ENCODE assay signal across 1 cellular context in the genomic region with DNA sequence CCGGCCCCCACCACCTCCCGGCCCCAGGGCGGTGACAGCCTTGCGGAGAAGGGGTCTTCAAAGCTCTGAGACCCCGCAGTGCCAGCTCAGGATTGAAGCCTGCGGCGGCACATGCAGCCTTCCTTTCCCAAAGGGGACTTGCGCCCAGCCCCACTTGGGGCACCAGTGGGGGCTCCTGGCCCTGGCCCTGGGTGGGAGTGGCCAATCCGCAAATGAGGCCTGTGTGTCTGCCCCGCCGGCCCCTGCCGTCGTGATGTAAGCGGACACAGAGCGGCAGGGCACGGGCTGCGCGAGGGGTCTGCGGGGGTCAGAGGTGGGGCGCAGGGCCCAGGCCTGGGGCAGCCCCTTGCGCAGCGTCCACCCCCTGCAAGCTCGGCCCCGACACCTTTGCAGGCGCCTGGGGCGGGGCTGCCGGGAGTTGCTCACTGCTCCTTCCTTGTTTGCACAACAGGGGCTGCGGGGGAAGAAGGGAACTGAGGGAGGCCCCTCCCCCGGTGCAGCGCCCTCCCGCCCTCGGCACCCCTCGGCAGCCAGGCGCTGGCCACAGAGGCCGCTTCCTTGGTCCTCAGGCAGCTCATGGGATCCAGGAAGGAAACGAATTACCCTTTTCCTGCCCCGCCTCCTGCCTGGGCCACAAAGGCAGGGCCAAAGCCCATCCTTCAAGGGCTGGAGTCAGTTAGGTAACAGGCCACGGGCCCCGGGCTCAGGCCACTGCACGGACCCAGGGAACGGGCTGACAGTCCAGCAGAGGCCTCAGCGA.
TF ChIP-seq lines count a peak whose summit lies in the region.

No MANE protein-coding gene starts in this region.

TF ChIP-seq in HepG2, 621 proteins besides CTCF, POLR2A, EP300 and RAD21 (continued from another document and continues in another):
- TF ChIP-seq, protein P1, sequence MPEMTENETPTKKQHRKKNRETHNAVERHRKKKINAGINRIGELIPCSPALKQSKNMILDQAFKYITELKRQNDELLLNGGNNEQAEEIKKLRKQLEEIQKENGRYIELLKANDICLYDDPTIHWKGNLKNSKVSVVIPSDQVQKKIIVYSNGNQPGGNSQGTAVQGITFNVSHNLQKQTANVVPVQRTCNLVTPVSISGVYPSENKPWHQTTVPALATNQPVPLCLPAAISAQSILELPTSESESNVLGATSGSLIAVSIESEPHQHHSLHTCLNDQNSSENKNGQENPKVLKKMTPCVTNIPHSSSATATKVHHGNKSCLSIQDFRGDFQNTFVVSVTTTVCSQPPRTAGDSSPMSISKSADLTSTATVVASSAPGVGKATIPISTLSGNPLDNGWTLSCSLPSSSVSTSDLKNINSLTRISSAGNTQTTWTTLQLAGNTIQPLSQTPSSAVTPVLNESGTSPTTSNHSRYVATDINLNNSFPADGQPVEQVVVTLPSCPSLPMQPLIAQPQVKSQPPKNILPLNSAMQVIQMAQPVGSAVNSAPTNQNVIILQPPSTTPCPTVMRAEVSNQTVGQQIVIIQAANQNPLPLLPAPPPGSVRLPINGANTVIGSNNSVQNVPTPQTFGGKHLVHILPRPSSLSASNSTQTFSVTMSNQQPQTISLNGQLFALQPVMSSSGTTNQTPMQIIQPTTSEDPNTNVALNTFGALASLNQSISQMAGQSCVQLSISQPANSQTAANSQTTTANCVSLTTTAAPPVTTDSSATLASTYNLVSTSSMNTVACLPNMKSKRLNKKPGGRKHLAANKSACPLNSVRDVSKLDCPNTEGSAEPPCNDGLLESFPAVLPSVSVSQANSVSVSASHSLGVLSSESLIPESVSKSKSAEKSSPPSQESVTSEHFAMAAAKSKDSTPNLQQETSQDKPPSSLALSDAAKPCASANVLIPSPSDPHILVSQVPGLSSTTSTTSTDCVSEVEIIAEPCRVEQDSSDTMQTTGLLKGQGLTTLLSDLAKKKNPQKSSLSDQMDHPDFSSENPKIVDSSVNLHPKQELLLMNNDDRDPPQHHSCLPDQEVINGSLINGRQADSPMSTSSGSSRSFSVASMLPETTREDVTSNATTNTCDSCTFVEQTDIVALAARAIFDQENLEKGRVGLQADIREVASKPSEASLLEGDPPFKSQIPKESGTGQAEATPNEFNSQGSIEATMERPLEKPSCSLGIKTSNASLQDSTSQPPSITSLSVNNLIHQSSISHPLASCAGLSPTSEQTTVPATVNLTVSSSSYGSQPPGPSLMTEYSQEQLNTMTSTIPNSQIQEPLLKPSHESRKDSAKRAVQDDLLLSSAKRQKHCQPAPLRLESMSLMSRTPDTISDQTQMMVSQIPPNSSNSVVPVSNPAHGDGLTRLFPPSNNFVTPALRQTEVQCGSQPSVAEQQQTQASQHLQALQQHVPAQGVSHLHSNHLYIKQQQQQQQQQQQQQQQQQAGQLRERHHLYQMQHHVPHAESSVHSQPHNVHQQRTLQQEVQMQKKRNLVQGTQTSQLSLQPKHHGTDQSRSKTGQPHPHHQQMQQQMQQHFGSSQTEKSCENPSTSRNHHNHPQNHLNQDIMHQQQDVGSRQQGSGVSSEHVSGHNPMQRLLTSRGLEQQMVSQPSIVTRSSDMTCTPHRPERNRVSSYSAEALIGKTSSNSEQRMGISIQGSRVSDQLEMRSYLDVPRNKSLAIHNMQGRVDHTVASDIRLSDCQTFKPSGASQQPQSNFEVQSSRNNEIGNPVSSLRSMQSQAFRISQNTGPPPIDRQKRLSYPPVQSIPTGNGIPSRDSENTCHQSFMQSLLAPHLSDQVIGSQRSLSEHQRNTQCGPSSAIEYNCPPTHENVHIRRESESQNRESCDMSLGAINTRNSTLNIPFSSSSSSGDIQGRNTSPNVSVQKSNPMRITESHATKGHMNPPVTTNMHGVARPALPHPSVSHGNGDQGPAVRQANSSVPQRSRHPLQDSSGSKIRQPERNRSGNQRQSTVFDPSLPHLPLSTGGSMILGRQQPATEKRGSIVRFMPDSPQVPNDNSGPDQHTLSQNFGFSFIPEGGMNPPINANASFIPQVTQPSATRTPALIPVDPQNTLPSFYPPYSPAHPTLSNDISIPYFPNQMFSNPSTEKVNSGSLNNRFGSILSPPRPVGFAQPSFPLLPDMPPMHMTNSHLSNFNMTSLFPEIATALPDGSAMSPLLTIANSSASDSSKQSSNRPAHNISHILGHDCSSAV (CRISPR knock-in tag; IDR thresholded peaks at IDR 0.05; ENCODE audit: borderline replicate concordance), result no peak
- TF ChIP-seq ZFYVE20 (CRISPR knock-in tag; IDR thresholded peaks at IDR 0.05; ENCODE audit: borderline replicate concordance, low read depth) (no peak), PAX8 (CRISPR knock-in tag; IDR thresholded peaks at IDR 0.05; ENCODE audit: borderline replicate concordance) (0 out of 2 replicates have a peak, but pooled peaks have one; percentile 31), ZNF367 (CRISPR knock-in tag; IDR thresholded peaks at IDR 0.05; ENCODE audit: borderline replicate concordance) (no peak), YEATS4 (CRISPR knock-in tag; IDR thresholded peaks at IDR 0.05; ENCODE audit: borderline replicate concordance) (peak; percentile 77), HNRNPK (IDR thresholded peaks at IDR 0.05; ENCODE audit: low read depth, low read length, poor library complexity, severe bottlenecking) (peak; percentile 4), ZNF605 (CRISPR knock-in tag; IDR thresholded peaks at IDR 0.05) (peak; percentile 92), THYN1 (CRISPR knock-in tag; IDR thresholded peaks at IDR 0.05; ENCODE audit: borderline replicate concordance, low read depth) (peak; percentile 31; the same call in 1 of the 2 replicates), ERF (CRISPR knock-in tag; IDR thresholded peaks at IDR 0.05) (peak; percentile 67; the same call in 1 of the 2 replicates), ARNT (IDR thresholded peaks at IDR 0.05) (no peak), MZF1 (CRISPR knock-in tag; IDR thresholded peaks at IDR 0.05; ENCODE audit: borderline replicate concordance) (no peak), FIP1L1 (IDR thresholded peaks at IDR 0.05; ENCODE audit: borderline replicate concordance, insufficient read depth, low read depth, low read length) (no peak), ZSCAN30 (CRISPR knock-in tag; IDR thresholded peaks at IDR 0.05) (no peak; the same call in 1 of the 2 replicates), GTF3A (CRISPR knock-in tag; conservative IDR thresholded peaks at IDR 0.05) (no peak), GATAD2A (CRISPR knock-in tag; IDR thresholded peaks at IDR 0.05) (peak; percentile 84), EEA1 (CRISPR knock-in tag; IDR thresholded peaks at IDR 0.05; ENCODE audit: borderline replicate concordance) (peak; percentile 76; the same call in 1 of the 2 replicates), RNF2 (conservative IDR thresholded peaks at IDR 0.05; ENCODE audit: low read depth) (no peak), HIVEP1 (CRISPR knock-in tag; IDR thresholded peaks at IDR 0.05) (peak; percentile 96), ZNF747 (CRISPR knock-in tag; IDR thresholded peaks at IDR 0.05; ENCODE audit: borderline replicate concordance) (peak; percentile 86), STAT5B (CRISPR knock-in tag; IDR thresholded peaks at IDR 0.05) (0 out of 2 replicates have a peak, but pooled peaks have one; percentile 45)
- TF ChIP-seq, protein P2, sequence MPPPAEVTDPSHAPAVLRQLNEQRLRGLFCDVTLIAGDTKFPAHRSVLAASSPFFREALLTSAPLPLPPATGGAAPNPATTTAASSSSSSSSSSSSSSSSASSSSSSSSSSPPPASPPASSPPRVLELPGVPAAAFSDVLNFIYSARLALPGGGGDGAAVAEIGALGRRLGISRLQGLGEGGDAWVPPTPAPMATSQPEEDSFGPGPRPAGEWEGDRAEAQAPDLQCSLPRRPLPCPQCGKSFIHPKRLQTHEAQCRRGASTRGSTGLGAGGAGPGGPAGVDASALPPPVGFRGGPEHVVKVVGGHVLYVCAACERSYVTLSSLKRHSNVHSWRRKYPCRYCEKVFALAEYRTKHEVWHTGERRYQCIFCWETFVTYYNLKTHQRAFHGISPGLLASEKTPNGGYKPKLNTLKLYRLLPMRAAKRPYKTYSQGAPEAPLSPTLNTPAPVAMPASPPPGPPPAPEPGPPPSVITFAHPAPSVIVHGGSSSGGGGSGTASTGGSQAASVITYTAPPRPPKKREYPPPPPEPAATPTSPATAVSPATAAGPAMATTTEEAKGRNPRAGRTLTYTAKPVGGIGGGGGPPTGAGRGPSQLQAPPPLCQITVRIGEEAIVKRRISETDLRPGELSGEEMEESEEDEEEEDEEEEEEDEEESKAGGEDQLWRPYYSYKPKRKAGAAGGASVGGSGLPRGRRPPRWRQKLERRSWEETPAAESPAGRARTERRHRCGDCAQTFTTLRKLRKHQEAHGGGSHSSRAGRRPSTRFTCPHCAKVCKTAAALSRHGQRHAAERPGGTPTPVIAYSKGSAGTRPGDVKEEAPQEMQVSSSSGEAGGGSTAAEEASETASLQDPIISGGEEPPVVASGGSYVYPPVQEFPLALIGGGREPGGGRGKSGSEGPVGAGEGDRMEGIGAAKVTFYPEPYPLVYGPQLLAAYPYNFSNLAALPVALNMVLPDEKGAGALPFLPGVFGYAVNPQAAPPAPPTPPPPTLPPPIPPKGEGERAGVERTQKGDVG (CRISPR knock-in tag; IDR thresholded peaks at IDR 0.05; ENCODE audit: borderline replicate concordance), result peak; percentile 93
- TF ChIP-seq, protein P3, sequence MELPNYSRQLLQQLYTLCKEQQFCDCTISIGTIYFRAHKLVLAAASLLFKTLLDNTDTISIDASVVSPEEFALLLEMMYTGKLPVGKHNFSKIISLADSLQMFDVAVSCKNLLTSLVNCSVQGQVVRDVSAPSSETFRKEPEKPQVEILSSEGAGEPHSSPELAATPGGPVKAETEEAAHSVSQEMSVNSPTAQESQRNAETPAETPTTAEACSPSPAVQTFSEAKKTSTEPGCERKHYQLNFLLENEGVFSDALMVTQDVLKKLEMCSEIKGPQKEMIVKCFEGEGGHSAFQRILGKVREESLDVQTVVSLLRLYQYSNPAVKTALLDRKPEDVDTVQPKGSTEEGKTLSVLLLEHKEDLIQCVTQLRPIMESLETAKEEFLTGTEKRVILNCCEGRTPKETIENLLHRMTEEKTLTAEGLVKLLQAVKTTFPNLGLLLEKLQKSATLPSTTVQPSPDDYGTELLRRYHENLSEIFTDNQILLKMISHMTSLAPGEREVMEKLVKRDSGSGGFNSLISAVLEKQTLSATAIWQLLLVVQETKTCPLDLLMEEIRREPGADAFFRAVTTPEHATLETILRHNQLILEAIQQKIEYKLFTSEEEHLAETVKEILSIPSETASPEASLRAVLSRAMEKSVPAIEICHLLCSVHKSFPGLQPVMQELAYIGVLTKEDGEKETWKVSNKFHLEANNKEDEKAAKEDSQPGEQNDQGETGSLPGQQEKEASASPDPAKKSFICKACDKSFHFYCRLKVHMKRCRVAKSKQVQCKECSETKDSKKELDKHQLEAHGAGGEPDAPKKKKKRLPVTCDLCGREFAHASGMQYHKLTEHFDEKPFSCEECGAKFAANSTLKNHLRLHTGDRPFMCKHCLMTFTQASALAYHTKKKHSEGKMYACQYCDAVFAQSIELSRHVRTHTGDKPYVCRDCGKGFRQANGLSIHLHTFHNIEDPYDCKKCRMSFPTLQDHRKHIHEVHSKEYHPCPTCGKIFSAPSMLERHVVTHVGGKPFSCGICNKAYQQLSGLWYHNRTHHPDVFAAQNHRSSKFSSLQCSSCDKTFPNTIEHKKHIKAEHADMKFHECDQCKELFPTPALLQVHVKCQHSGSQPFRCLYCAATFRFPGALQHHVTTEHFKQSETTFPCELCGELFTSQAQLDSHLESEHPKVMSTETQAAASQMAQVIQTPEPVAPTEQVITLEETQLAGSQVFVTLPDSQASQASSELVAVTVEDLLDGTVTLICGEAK (IDR thresholded peaks at IDR 0.05), result no peak
- TF ChIP-seq, protein P3 (CRISPR knock-in tag; IDR thresholded peaks at IDR 0.05), result peak; percentile 24; the same call in 1 of the 2 replicates
- TF ChIP-seq, protein P4, sequence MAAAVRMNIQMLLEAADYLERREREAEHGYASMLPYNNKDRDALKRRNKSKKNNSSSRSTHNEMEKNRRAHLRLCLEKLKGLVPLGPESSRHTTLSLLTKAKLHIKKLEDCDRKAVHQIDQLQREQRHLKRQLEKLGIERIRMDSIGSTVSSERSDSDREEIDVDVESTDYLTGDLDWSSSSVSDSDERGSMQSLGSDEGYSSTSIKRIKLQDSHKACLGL (CRISPR knock-in tag; IDR thresholded peaks at IDR 0.05), result peak; percentile 70; the same call in 1 of the 2 replicates
- TF ChIP-seq, protein P5, sequence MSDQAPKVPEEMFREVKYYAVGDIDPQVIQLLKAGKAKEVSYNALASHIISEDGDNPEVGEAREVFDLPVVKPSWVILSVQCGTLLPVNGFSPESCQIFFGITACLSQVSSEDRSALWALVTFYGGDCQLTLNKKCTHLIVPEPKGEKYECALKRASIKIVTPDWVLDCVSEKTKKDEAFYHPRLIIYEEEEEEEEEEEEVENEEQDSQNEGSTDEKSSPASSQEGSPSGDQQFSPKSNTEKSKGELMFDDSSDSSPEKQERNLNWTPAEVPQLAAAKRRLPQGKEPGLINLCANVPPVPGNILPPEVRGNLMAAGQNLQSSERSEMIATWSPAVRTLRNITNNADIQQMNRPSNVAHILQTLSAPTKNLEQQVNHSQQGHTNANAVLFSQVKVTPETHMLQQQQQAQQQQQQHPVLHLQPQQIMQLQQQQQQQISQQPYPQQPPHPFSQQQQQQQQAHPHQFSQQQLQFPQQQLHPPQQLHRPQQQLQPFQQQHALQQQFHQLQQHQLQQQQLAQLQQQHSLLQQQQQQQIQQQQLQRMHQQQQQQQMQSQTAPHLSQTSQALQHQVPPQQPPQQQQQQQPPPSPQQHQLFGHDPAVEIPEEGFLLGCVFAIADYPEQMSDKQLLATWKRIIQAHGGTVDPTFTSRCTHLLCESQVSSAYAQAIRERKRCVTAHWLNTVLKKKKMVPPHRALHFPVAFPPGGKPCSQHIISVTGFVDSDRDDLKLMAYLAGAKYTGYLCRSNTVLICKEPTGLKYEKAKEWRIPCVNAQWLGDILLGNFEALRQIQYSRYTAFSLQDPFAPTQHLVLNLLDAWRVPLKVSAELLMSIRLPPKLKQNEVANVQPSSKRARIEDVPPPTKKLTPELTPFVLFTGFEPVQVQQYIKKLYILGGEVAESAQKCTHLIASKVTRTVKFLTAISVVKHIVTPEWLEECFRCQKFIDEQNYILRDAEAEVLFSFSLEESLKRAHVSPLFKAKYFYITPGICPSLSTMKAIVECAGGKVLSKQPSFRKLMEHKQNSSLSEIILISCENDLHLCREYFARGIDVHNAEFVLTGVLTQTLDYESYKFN (CRISPR knock-in tag; conservative IDR thresholded peaks at IDR 0.05), result peak; percentile 88
